Comparison of ENCODE assay signal across 8 cellular contexts in the genomic region with DNA sequence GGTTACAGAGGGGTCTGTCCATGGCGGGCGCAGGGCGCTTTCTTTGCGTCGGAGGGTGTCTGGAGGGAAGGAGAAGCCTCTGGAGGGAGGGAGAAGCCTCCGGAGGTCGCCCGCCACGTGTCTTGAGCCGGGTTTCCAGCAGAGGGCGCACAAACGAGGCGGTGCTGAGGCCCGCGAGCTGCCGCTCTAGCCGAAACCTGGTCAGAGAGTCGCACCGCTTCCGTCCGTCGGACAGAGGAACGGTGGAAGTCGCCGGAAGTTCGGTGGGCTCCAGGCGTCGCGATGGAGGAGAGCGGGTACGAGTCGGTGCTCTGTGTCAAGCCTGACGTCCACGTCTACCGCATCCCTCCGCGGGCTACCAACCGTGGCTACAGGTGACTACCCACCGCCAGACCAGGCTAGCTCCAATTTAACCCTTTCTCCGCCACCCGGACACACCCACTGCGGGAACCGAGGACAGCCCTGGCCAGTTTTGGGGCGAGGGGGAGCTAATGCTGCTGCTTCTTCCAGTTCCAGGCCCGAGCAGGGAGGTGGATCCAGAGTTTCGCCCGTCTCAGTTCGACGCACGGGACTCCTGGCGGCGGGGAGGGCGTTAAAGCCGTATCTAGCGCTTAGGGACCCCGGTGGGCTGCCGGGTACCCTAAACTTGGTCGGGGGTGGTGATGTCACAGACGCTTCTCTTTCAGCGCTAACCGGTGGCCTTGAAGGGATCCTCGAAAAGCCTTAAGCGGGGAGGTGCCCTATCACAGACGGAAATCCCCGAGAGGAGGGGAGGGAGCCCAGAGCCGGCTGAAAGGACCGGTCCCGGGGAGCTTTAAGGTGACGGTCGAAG. TPM values are rescaled to one million over a fixed set of nuclear protein-coding genes. Genes with fewer than 3 reads are reported as not detected.
DNase-seq lines count a peak whose midpoint lies in the region; ATAC-seq and TF ChIP-seq lines count a peak whose summit lies in the region.

A gene with protein sequence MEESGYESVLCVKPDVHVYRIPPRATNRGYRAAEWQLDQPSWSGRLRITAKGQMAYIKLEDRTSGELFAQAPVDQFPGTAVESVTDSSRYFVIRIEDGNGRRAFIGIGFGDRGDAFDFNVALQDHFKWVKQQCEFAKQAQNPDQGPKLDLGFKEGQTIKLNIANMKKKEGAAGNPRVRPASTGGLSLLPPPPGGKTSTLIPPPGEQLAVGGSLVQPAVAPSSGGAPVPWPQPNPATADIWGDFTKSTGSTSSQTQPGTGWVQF (plus strand): TSS at position 245 of the 832 bp plus-strand sequence. CDS start 38 bp downstream, at position 283.

- peak within 1 kb of the TSS; percentile 91 for H3K14ac ChIP-seq in trophoblast cell (ENCODE audit: low read length)

- H3K36me3 ChIP-seq in adipocyte (ENCODE audit: control insufficient read depth, insufficient read depth, low read length, severe bottlenecking) = peaks cover 26% of the 10 kb centered on the region
- H3K36me3 ChIP-seq in trophoblast cell (ENCODE audit: control insufficient read depth in 1 of 2, insufficient read depth in 2 of 2, low read length in 2 of 2) = peaks cover 30 to 35% of the 10 kb centered on the region in 2 experiments
- H3K36me3 ChIP-seq in tibial nerve = peaks cover 0 to 25% (median 7%) of the 10 kb centered on the region in 3 donors

- no peak within 1 kb of the TSS for H3K23ac ChIP-seq in trophoblast cell (ENCODE audit: low read length)

- H3K4ac ChIP-seq in trophoblast cell (ENCODE audit: low read depth, low read length) = peak within 1 kb of the TSS; percentile 94

- H2AFZ ChIP-seq in trophoblast cell (ENCODE audit: insufficient read depth, low read length, poor library complexity) = peak within 1 kb of the TSS; percentile 80

- peak; percentile 89 for TF ChIP-seq CTCF in GM12872 (IDR thresholded peaks at IDR 0.05; ENCODE audit: insufficient read depth, low read depth, low read length)
- TF ChIP-seq CTCF in tibial nerve (IDR thresholded peaks at IDR 0.05) = peak; percentile 88 to 95 (median 90)

- H3K9me3 ChIP-seq in adipocyte (ENCODE audit: control insufficient read depth, low read length) (no peaks in the 10 kb centered on the region), trophoblast cell (ENCODE audit: insufficient read depth, low read depth, low read length) (no peaks in the 10 kb centered on the region), tibial nerve (no peaks in the 10 kb centered on the region)

- TF ChIP-seq POLR2A in tibial nerve (IDR thresholded peaks at IDR 0.05) = peak in 1 of 2 donors; percentile 30

- H3K27me3 ChIP-seq in adipocyte (replicated peaks; ENCODE audit: control insufficient read depth, insufficient read depth, low read length) (no peaks in the 10 kb centered on the region), trophoblast cell (ENCODE audit: insufficient read depth, low read length) (no peaks in the 10 kb centered on the region), tibial nerve (no peaks in the 10 kb centered on the region)

- H3K9ac ChIP-seq in adipocyte (ENCODE audit: low read length) = peak within 1 kb of the TSS; percentile 97
- peak within 1 kb of the TSS; percentile 92 for H3K9ac ChIP-seq in trophoblast cell (ENCODE audit: low read length)

- H3K79me1 ChIP-seq in trophoblast cell (ENCODE audit: low read length) = peaks cover 9% of the 10 kb centered on the region

- H4K12ac ChIP-seq in trophoblast cell (ENCODE audit: low read depth, low read length) = peak within 1 kb of the TSS; percentile 94

- peak; percentile 94 for ATAC-seq in HG02763 (IDR thresholded peaks at IDR 0.05; ENCODE audit: unreplicated experiment)

- peak within 1 kb of the TSS; percentile 75 for H2BK5ac ChIP-seq in trophoblast cell (ENCODE audit: low read depth, low read length, poor library complexity)

- WGBS in trophoblast cell (ENCODE audit: extremely low coverage, insufficient coverage, insufficient read length) = no CpG with 5 or more reads among the region's 70 CpGs
- WGBS in tibial nerve, 2 donors = 0 to 1% methylated on average over 36 to 56 of the region's 70 CpGs

- peak within 1 kb of the TSS; percentile 98 for H2AK5ac ChIP-seq in trophoblast cell (ENCODE audit: low read length)

- H3K4me1 ChIP-seq in adipocyte (ENCODE audit: control insufficient read depth, insufficient read depth, low read length) (peaks cover 13% of the 10 kb centered on the region), trophoblast cell (ENCODE audit: control insufficient read depth in 1 of 2, insufficient read depth in 2 of 2, low read length in 2 of 2) (peaks cover 2 to 6% of the 10 kb centered on the region in 2 experiments), tibial nerve (peaks cover 0 to 48% (median 28%) of the 10 kb centered on the region in 4 donors)

- peak within 1 kb of the TSS; percentile 23 for H2BK12ac ChIP-seq in trophoblast cell (ENCODE audit: low read length)

- peak within 1 kb of the TSS; percentile 70 for H3K4me2 ChIP-seq in trophoblast cell (ENCODE audit: low read length)

- H3K79me2 ChIP-seq in trophoblast cell (ENCODE audit: control insufficient read depth, insufficient read depth, low read length, poor library complexity) = peaks cover 9% of the 10 kb centered on the region

- DNase-seq in NCI-H1436 treated with DMSO at 0.1 percent for 48 hours (lab: John Stamatoyannopoulos, UW) (peak; percentile 59), T follicular helper cell (ENCODE audit: low read depth) (peak; percentile 85), adipocyte (ENCODE audit: low read depth) (peak; percentile 98), cardiac septum (ENCODE audit: low spot score) (peak; percentile 97), trophoblast cell (peak; percentile 92 to 97), tibial nerve (ENCODE audit: low spot score in 2 of 2) (peak; percentile 75 to 89)

- H3K4me3 ChIP-seq in adipocyte (ENCODE audit: low read length) = peak within 1 kb of the TSS; percentile 95
- H3K4me3 ChIP-seq in trophoblast cell (ENCODE audit: low read depth, low read length) = peak within 1 kb of the TSS; percentile 98
- peak within 1 kb of the TSS; percentile 76 to 93 (median 86) for H3K4me3 ChIP-seq in tibial nerve

- intact Hi-C loops in cardiac septum (cut with DNase I) = loop anchor here (1.0 to 5.0 kb wide), 2 partner anchors 57 to 73 kb away; a partner anchor contains a TSS

- peak within 1 kb of the TSS; percentile 65 for H2BK120ac ChIP-seq in trophoblast cell (ENCODE audit: insufficient read depth, low read length, poor library complexity)

- peak; percentile 61 to 85 for TF ChIP-seq EP300 in tibial nerve (IDR thresholded peaks at IDR 0.05)

- peak within 1 kb of the TSS; percentile 97 for H4K8ac ChIP-seq in trophoblast cell (ENCODE audit: low read depth, low read length)

- H3K27ac ChIP-seq in trophoblast cell (ENCODE audit: low read depth, low read length) (peak within 1 kb of the TSS; percentile 26), tibial nerve (peak within 1 kb of the TSS; percentile 76 to 86 (median 82))

- H4K91ac ChIP-seq in trophoblast cell (ENCODE audit: low read depth, low read length) = peak within 1 kb of the TSS; percentile 87

- H3K18ac ChIP-seq in trophoblast cell (ENCODE audit: low read length) = peak within 1 kb of the TSS; percentile 68

RNA-seq across cellular contexts. Expression of the gene that starts here (rescaled TPM):
- total RNA-seq in cardiac septum (14.5 TPM), tibial nerve (10 to 100 TPM; 49.4 to 57.9 (median 54.1) TPM)
- 53.0 and 53.9 TPM in 2 replicates for polyA plus RNA-seq in trophoblast cell (2013)

Comparison
In these comparisons a context has a peak if more than half of its experiments do, and no peak if none do; other contexts are left out.
1. Peak in every context shown above with its lines: DNase-seq, ATAC-seq, H3K4me3 ChIP-seq and H3K27ac ChIP-seq.